Comparison of ENCODE assay signal across 30 cellular contexts in genomic region chr1:73722055-73722454, GRCh38.
"Had no signal": no experiment of that assay in that cellular context is flagged by ENCODE, and none has a peak within 500 bp of the region (broad histone marks: within the 10 kb centered on the region; RNA-seq: fewer than 3 reads in every experiment).

No MANE protein-coding gene starts in this region.

- H3K4me3 ChIP-seq: adrenal gland, ascending aorta, body of pancreas, breast epithelium, cardiac muscle cell had no signal

- H3K27ac ChIP-seq: adrenal gland, ascending aorta, body of pancreas, brain microvascular endothelial cell, breast epithelium, cardiac muscle cell had no signal

- H3K27me3 ChIP-seq: adrenal gland, ascending aorta, body of pancreas, brain microvascular endothelial cell, breast epithelium, cardiac muscle cell had no signal

- H3K9me3 ChIP-seq: adrenal gland, ascending aorta, body of pancreas, breast epithelium had no signal

- H3K36me3 ChIP-seq: adrenal gland, ascending aorta, brain microvascular endothelial cell, breast epithelium, cardiac muscle cell had no signal

- H3K4me1 ChIP-seq: adrenal gland, ascending aorta, body of pancreas, breast epithelium had no signal

- DNase-seq: activated effector memory CD4-positive, alpha-beta T cell treated with anti-CD3 and anti-CD28 coated beads, Interleukin-2, amount 50 U/mL, for 16 hours; activated effector memory CD4-positive, alpha-beta T cell treated with Interleukin-2 at 50 U/mL for 16 hours; activated gamma-delta T cell treated with Interleukin-2 at 50 U/mL for 16 hours; activated naive CD4-positive, alpha-beta T cell; activated naive CD4-positive, alpha-beta T cell treated with anti-CD3 and anti-CD28 coated beads for 36 hours; activated naive CD4-positive, alpha-beta T cell treated with anti-CD3 and anti-CD28 coated beads, Interleukin-2, amount 10 ng/mL, durations not matched to agents 7 days and 5 days; activated naive CD4-positive, alpha-beta T cell treated with anti-CD3 and anti-CD28 coated beads, Interleukin-2, amount 50 U/mL, for 16 hours; activated naive CD4-positive, alpha-beta T cell treated with Interleukin-2 at 50 U/mL for 16 hours; activated naive CD8-positive, alpha-beta T cell treated with anti-CD3 and anti-CD28 coated beads for 36 hours; activated naive CD8-positive, alpha-beta T cell treated with anti-CD3 and anti-CD28 coated beads, Interleukin-2, amount 10 ng/mL, durations not matched to agents 7 days and 5 days; activated naive CD8-positive, alpha-beta T cell treated with anti-CD3 and anti-CD28 coated beads, Interleukin-2, amount 50 U/mL, for 24 hours; activated T-cell treated with anti-CD3 and anti-CD28 coated beads for 4 hours; activated T-cell treated with anti-CD3 and anti-CD28 coated beads, Interleukin-2, amount 50 U/mL, for 1 hour; activated T-cell treated with anti-CD3 and anti-CD28 coated beads, Interleukin-2, amount 50 U/mL, for 24 hours; activated T-cell treated with anti-CD3 and anti-CD28 coated beads, Interleukin-2, amount 50 U/mL, for 4 hours; activated T-cell treated with anti-CD3 and anti-CD28 coated beads, Interleukin-2, amount 50 U/mL, for 48 hours; activated T-cell treated with anti-CD3 and anti-CD28 coated beads, Interleukin-2, amount 50 U/mL, for 72 hours; adrenal gland; amniotic stem cell; amygdala; body of pancreas; brain microvascular endothelial cell; caudate nucleus; central memory CD4-positive, alpha-beta T cell; cerebellar nuclear complex had no signal

- ATAC-seq: activated naive CD4-positive, alpha-beta T cell treated with anti-CD3 and anti-CD28 coated beads, Interleukin-2, amount 50 U/mL, for 72 hours; activated naive CD8-positive, alpha-beta T cell treated with anti-CD3 and anti-CD28 coated beads, Interleukin-2, amount 50 U/mL, for 24 hours; activated T-cell treated with anti-CD3 and anti-CD28 coated beads, Interleukin-2, amount 50 U/mL, for 4 hours; activated T-cell treated with anti-CD3 and anti-CD28 coated beads, Interleukin-2, amount 50 U/mL, for 72 hours; activated T-helper 17 cell treated with anti-CD3 and anti-CD28 coated beads, Interleukin-2, amount 50 U/mL, for 72 hours; body of pancreas had no signal
